Comparison of ENCODE assay signal across 21 cellular contexts in genomic region chr6:113635222-113635970, GRCh38.
DNase-seq lines count a peak whose midpoint lies in the region; ATAC-seq and TF ChIP-seq lines count a peak whose summit lies in the region.
"Had no signal": no experiment of that assay in that cellular context is flagged by ENCODE, and none has a peak within 500 bp of the region (broad histone marks: within the 10 kb centered on the region; RNA-seq: fewer than 3 reads in every experiment).

No MANE protein-coding gene starts in this region.

- no peaks in the 10 kb centered on the region for H4K20me1 ChIP-seq in mammary epithelial cell (ENCODE audit: insufficient read depth, low read length)

- peaks cover 12% of the 10 kb centered on the region for H3K4me1 ChIP-seq in HEK293 (ENCODE audit: control insufficient read depth, insufficient read depth, low read length)
- peaks cover 41% of the 10 kb centered on the region for H3K4me1 ChIP-seq in mammary epithelial cell (ENCODE audit: insufficient read depth, low read length)
- H3K4me1 ChIP-seq: prostate gland had no signal

- no peaks in the 10 kb centered on the region for H3K79me2 ChIP-seq in mammary epithelial cell (ENCODE audit: insufficient read depth, low read length)

- 13% methylated on average over 1 of the region's 1 CpG for WGBS in mammary epithelial cell (ENCODE audit: low coverage, missing lambda C conversion rate)

- dilution Hi-C loops in mammary epithelial cell (cut with HindIII; ENCODE audit: low sequenced_read_pairs): no loop called here

- H2AFZ ChIP-seq in mammary epithelial cell (ENCODE audit: low read depth, low read length): no peak overlapping the region

- no peak overlapping the region for H3K9ac ChIP-seq in mammary epithelial cell (ENCODE audit: insufficient read depth, low read length)

- no peaks in the 10 kb centered on the region for H3K27me3 ChIP-seq in mammary epithelial cell (ENCODE audit: insufficient read depth, low read length)
- H3K27me3 ChIP-seq: heart right ventricle, tibial artery had no signal

- no peak overlapping the region for H3K4me2 ChIP-seq in mammary epithelial cell (ENCODE audit: insufficient read depth, low read depth, low read length)

- CTCF ChIA-PET in HEK293 (lab: Yijun Ruan, JAX) (no interaction called here), mammary epithelial cell (lab: Charles Lee; ENCODE audit: low non-redundant PET) (no interaction called here)

- peaks cover 44 to 60% (median 51%) of the 10 kb centered on the region in 3 donors for H3K4me1 Mint-ChIP-seq in naive B cell

- peaks cover 0 to 3% (median 0%) of the 10 kb centered on the region in 7 donors for H3K9me3 Mint-ChIP-seq in naive B cell
- H3K9me3 Mint-ChIP-seq: activated CD4-positive, alpha-beta T cell treated with anti-CD3 and anti-CD28 coated beads, Interleukin-2, amount 10 ng/mL, durations not matched to agents 24 days and 14 days had no signal

- no peaks in the 10 kb centered on the region for H3K27me3 Mint-ChIP-seq in naive B cell

- no TSS peak for BruUV-seq in mammary epithelial cell (replicated peaks; lab: Mats Ljungman, UMichigan)

- H3K4me3 ChIP-seq in HEK293 (ENCODE audit: low read depth, low read length): no peak overlapping the region
- H3K4me3 ChIP-seq in mammary epithelial cell (replicated peaks in 1 of 3; ENCODE audit: insufficient read depth in 1 of 3, low read depth in 2 of 3, low read length in 3 of 3): no peak overlapping the region
- H3K4me3 ChIP-seq: heart right ventricle, prostate gland, tibial artery had no signal

- DNase-seq in mammary epithelial cell (peak; percentile 52), naive B cell (no peak), NCI-H2196 (lab: John Stamatoyannopoulos, UW; ENCODE audit: unreplicated experiment) (no peak), COLO829 (ENCODE audit: low spot score) (no peak)
- no peak for DNase-seq in activated naive CD4-positive, alpha-beta T cell treated with Interleukin-2 at 50 U/mL for 16 hours
- DNase-seq in activated CD4-positive, alpha-beta T cell treated with anti-CD3 and anti-CD28 coated beads, Interleukin-2, amount 50 U/mL, for 4 hours: no peak
- DNase-seq: activated CD4-positive, alpha-beta T cell treated with anti-CD3 and anti-CD28 coated beads, Interleukin-2, amount 10 ng/mL, durations not matched to agents 24 days and 14 days; activated T-cell treated with anti-CD3 and anti-CD28 coated beads, Interleukin-2, amount 50 U/mL, for 48 hours; DMS 273 treated with DMSO at 0.1 percent for 48 hours; GOT3; heart right ventricle; left cardiac atrium; NCI-H1092 treated with DMSO at 0.1 percent for 48 hours; NCI-H2171 treated with DMSO at 0.1 percent for 48 hours; Right ventricle myocardium superior; stimulated activated CD4-positive, alpha-beta T cell treated with anti-CD3 and anti-CD28 coated beads, Interleukin-1b, Interleukin-23, amount 100 ng/mL, for 48 hours; T1000; tibial artery had no signal

- H3K27ac ChIP-seq in 22Rv1: peak overlapping the region; percentile 91
- no peak overlapping the region for H3K27ac ChIP-seq in HEK293 (ENCODE audit: extremely low read depth, low read depth, low read length)
- H3K27ac ChIP-seq in mammary epithelial cell (ENCODE audit: insufficient read depth, low read depth, low read length): no peak overlapping the region
- H3K27ac ChIP-seq: tibial artery had no signal

- no peak for ATAC-seq in naive B cell (ENCODE audit: low read depth in 2 of 2)

- TF ChIP-seq CTCF in 22Rv1 (IDR thresholded peaks at IDR 0.05) (no peak), HEK293 (tag by site-specific recombination; IDR thresholded peaks at IDR 0.05) (no peak), mammary epithelial cell (conservative IDR thresholded peaks at IDR 0.05 in 1 of 2, IDR thresholded peaks at IDR 0.05 in 1 of 2; ENCODE audit: extremely low read depth in 1 of 2, insufficient read depth in 1 of 2, low read depth in 1 of 2, low read length in 2 of 2) (no peak)

- H3K4me3 Mint-ChIP-seq in naive B cell: peak overlapping the region in 6 of 8 donors; percentile 4 to 65 (median 49)
- H3K4me3 Mint-ChIP-seq: activated CD4-positive, alpha-beta T cell treated with anti-CD3 and anti-CD28 coated beads, Interleukin-2, amount 10 ng/mL, durations not matched to agents 24 days and 14 days had no signal

- in situ Hi-C loops in mammary epithelial cell (cut with MboI; ENCODE audit: low sequenced_read_pairs in 2 of 2): loop anchor here in 1 of 2 donors (10.0 kb wide), 1 partner anchor 59 kb away; no protein-coding TSS in a partner anchor

- intact Hi-C loops in mammary epithelial cell (cut with micrococcal nuclease): no loop called here

- H3K27ac Mint-ChIP-seq in naive B cell: peak overlapping the region in 5 of 6 donors; percentile 41 to 95 (median 89)
- H3K27ac Mint-ChIP-seq: activated CD4-positive, alpha-beta T cell treated with anti-CD3 and anti-CD28 coated beads, Interleukin-2, amount 10 ng/mL, durations not matched to agents 24 days and 14 days had no signal

- no peaks in the 10 kb centered on the region for H3K36me3 ChIP-seq in HEK293 (ENCODE audit: control insufficient read depth in 2 of 2, insufficient read depth in 1 of 2, low read length in 2 of 2)
- no peaks in the 10 kb centered on the region for H3K36me3 ChIP-seq in mammary epithelial cell (ENCODE audit: insufficient read depth, low read length)
- H3K36me3 ChIP-seq: heart right ventricle, prostate gland, tibial artery had no signal

- POLR2A ChIA-PET in HEK293 (lab: Yijun Ruan, JAX): interaction anchor here (1.2 kb wide), 3 partner anchors 220 to 240 kb away, joined by 3 to 8 read pairs (median 6); no protein-coding TSS in a partner anchor

- H3K36me3 Mint-ChIP-seq in naive B cell: no peaks in the 10 kb centered on the region

- H3K9me3 ChIP-seq in HEK293 (ENCODE audit: control insufficient read depth, insufficient read depth, low read depth, low read length): no peaks in the 10 kb centered on the region
- H3K9me3 ChIP-seq in mammary epithelial cell (replicated peaks; ENCODE audit: insufficient read depth, low read length): no peaks in the 10 kb centered on the region
- H3K9me3 ChIP-seq: heart right ventricle, prostate gland, tibial artery had no signal

TF ChIP-seq in HEK293, 187 proteins besides CTCF, POLR2A, EP300 and RAD21:
- TF ChIP-seq, protein P1, sequence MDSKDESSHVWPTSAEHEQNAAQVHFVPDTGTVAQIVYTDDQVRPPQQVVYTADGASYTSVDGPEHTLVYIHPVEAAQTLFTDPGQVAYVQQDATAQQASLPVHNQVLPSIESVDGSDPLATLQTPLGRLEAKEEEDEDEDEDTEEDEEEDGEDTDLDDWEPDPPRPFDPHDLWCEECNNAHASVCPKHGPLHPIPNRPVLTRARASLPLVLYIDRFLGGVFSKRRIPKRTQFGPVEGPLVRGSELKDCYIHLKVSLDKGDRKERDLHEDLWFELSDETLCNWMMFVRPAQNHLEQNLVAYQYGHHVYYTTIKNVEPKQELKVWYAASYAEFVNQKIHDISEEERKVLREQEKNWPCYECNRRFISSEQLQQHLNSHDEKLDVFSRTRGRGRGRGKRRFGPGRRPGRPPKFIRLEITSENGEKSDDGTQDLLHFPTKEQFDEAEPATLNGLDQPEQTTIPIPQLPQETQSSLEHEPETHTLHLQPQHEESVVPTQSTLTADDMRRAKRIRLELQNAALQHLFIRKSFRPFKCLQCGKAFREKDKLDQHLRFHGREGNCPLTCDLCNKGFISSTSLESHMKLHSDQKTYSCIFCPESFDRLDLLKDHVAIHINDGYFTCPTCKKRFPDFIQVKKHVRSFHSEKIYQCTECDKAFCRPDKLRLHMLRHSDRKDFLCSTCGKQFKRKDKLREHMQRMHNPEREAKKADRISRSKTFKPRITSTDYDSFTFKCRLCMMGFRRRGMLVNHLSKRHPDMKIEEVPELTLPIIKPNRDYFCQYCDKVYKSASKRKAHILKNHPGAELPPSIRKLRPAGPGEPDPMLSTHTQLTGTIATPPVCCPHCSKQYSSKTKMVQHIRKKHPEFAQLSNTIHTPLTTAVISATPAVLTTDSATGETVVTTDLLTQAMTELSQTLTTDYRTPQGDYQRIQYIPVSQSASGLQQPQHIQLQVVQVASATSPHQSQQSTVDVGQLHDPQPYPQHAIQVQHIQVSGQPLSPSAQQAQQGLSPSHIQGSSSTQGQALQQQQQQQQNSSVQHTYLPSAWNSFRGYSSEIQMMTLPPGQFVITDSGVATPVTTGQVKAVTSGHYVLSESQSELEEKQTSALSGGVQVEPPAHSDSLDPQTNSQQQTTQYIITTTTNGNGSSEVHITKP (tag by site-specific recombination; IDR thresholded peaks at IDR 0.05): peak; percentile 56; the same call in 1 of the 2 replicates
- TF ChIP-seq GLIS1 (tag by site-specific recombination; IDR thresholded peaks at IDR 0.05) (no peak), GLIS2 (tag by site-specific recombination; IDR thresholded peaks at IDR 0.05) (no peak)
